Comparison of ENCODE assay signal across 25 cellular contexts in genomic region chr6:44826277-44826676, GRCh38.
"Had no signal": no experiment of that assay in that cellular context is flagged by ENCODE, and none has a peak within 500 bp of the region (broad histone marks: within the 10 kb centered on the region; RNA-seq: fewer than 3 reads in every experiment).

No MANE protein-coding gene starts in this region.

- H3K36me3 ChIP-seq: gastroesophageal sphincter, heart left ventricle, left lung, ovary, sigmoid colon, spleen, tibial artery had no signal

- FAIRE-seq: islet of Langerhans had no signal

- H3K9me3 ChIP-seq: gastroesophageal sphincter, heart left ventricle, left lung, ovary, psoas muscle, sigmoid colon, spleen, testis, tibial artery had no signal

- H3K4me1 ChIP-seq: gastroesophageal sphincter, psoas muscle, testis had no signal

- H3K27me3 ChIP-seq: gastroesophageal sphincter, heart left ventricle, left lung, ovary, sigmoid colon, spleen, testis, tibial artery had no signal

- ATAC-seq: effector memory CD8-positive, alpha-beta T cell; gastroesophageal sphincter; heart left ventricle; left cardiac atrium; left lung; naive thymus-derived CD8-positive, alpha-beta T cell; psoas muscle; right cardiac atrium; stimulated activated memory B cell treated with anti-CD40 and anti-IgM and Interleukin-4, amounts not matched to agents 10 μg/mL and 1 μg/mL and 100 μg/mL, for 72 hours; stimulated activated naive CD8-positive, alpha-beta T cell treated with anti-CD3 and anti-CD28 coated beads, Interleukin-15, Interleukin-2, amounts not matched to agents 100 U/mL and 50 U/mL, for 24 hours had no signal

- H3K4me3 Mint-ChIP-seq: effector memory CD8-positive, alpha-beta T cell; naive thymus-derived CD8-positive, alpha-beta T cell; stimulated activated memory B cell treated with anti-CD40 and anti-IgM and Interleukin-4, amounts not matched to agents 10 μg/mL and 1 μg/mL and 100 μg/mL, for 72 hours; type B pancreatic cell had no signal

- H3K9me3 Mint-ChIP-seq: effector memory CD8-positive, alpha-beta T cell; naive thymus-derived CD8-positive, alpha-beta T cell; stimulated activated memory B cell treated with anti-CD40 and anti-IgM and Interleukin-4, amounts not matched to agents 10 μg/mL and 1 μg/mL and 100 μg/mL, for 72 hours; type B pancreatic cell had no signal

- DNase-seq: cortex of kidney; effector memory CD8-positive, alpha-beta T cell; foreskin fibroblast; heart left ventricle; hippocampal formation; left cardiac atrium; left lung; mesenchymal stem cell; naive thymus-derived CD8-positive, alpha-beta T cell; occipital lobe; ovary; posterior cingulate gyrus; psoas muscle; right cardiac atrium; sigmoid colon; spleen; stimulated activated CD4-positive, alpha-beta T cell treated with anti-CD3 and anti-CD28 coated beads, Interleukin-4, amount 100 ng/mL, for 4 hours; stimulated activated naive CD8-positive, alpha-beta T cell treated with anti-CD3 and anti-CD28 coated beads, Interleukin-15, Interleukin-2, amounts not matched to agents 100 U/mL and 50 U/mL, for 24 hours; substantia nigra; testis; tibial artery had no signal

- H3K4me3 ChIP-seq: gastroesophageal sphincter, heart left ventricle, left lung, ovary, psoas muscle, sigmoid colon, spleen, testis, tibial artery had no signal

- H3K27me3 Mint-ChIP-seq: effector memory CD8-positive, alpha-beta T cell; naive thymus-derived CD8-positive, alpha-beta T cell; stimulated activated memory B cell treated with anti-CD40 and anti-IgM and Interleukin-4, amounts not matched to agents 10 μg/mL and 1 μg/mL and 100 μg/mL, for 72 hours; type B pancreatic cell had no signal

- H3K27ac ChIP-seq: gastroesophageal sphincter, heart left ventricle, left lung, ovary, psoas muscle, sigmoid colon, spleen, testis, tibial artery had no signal

- H3K27ac Mint-ChIP-seq: effector memory CD8-positive, alpha-beta T cell; naive thymus-derived CD8-positive, alpha-beta T cell; stimulated activated memory B cell treated with anti-CD40 and anti-IgM and Interleukin-4, amounts not matched to agents 10 μg/mL and 1 μg/mL and 100 μg/mL, for 72 hours; type B pancreatic cell had no signal
